Comparison of ENCODE assay signal across 1 cellular context in the genomic region with DNA sequence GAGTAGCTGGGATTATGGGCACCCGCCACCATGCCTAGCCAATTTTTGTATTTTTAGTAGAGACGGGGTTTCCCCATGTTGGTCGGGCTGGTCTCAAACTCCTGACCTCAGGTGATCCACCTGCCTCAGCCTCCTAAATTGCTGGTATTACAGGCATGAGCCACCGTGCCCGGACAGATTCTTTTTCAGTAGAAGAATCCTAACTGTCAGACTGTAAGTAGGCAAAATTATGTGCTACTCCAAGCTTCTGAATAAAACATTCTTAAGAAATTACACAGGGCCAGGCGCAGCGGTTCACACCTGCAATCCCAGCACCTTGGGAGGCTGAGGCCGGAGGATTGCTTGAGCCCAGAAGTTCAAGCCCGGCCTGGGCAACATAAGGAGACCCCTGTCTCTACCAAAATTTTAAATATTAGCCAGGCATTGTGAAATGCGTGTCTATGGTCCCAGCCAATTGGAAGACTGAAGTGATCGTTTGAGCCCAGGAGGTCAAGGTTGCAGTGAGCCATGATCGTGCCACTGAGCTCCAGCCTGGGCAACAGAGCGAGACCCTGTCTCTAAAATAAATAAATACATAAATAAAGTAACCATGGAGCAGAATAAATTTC.
TF ChIP-seq lines count a peak whose summit lies in the region.

No MANE protein-coding gene starts in this region.

TF ChIP-seq in HepG2, 621 proteins besides CTCF, POLR2A, EP300 and RAD21 (continued from another document and continues in another):
- TF ChIP-seq, protein P1, sequence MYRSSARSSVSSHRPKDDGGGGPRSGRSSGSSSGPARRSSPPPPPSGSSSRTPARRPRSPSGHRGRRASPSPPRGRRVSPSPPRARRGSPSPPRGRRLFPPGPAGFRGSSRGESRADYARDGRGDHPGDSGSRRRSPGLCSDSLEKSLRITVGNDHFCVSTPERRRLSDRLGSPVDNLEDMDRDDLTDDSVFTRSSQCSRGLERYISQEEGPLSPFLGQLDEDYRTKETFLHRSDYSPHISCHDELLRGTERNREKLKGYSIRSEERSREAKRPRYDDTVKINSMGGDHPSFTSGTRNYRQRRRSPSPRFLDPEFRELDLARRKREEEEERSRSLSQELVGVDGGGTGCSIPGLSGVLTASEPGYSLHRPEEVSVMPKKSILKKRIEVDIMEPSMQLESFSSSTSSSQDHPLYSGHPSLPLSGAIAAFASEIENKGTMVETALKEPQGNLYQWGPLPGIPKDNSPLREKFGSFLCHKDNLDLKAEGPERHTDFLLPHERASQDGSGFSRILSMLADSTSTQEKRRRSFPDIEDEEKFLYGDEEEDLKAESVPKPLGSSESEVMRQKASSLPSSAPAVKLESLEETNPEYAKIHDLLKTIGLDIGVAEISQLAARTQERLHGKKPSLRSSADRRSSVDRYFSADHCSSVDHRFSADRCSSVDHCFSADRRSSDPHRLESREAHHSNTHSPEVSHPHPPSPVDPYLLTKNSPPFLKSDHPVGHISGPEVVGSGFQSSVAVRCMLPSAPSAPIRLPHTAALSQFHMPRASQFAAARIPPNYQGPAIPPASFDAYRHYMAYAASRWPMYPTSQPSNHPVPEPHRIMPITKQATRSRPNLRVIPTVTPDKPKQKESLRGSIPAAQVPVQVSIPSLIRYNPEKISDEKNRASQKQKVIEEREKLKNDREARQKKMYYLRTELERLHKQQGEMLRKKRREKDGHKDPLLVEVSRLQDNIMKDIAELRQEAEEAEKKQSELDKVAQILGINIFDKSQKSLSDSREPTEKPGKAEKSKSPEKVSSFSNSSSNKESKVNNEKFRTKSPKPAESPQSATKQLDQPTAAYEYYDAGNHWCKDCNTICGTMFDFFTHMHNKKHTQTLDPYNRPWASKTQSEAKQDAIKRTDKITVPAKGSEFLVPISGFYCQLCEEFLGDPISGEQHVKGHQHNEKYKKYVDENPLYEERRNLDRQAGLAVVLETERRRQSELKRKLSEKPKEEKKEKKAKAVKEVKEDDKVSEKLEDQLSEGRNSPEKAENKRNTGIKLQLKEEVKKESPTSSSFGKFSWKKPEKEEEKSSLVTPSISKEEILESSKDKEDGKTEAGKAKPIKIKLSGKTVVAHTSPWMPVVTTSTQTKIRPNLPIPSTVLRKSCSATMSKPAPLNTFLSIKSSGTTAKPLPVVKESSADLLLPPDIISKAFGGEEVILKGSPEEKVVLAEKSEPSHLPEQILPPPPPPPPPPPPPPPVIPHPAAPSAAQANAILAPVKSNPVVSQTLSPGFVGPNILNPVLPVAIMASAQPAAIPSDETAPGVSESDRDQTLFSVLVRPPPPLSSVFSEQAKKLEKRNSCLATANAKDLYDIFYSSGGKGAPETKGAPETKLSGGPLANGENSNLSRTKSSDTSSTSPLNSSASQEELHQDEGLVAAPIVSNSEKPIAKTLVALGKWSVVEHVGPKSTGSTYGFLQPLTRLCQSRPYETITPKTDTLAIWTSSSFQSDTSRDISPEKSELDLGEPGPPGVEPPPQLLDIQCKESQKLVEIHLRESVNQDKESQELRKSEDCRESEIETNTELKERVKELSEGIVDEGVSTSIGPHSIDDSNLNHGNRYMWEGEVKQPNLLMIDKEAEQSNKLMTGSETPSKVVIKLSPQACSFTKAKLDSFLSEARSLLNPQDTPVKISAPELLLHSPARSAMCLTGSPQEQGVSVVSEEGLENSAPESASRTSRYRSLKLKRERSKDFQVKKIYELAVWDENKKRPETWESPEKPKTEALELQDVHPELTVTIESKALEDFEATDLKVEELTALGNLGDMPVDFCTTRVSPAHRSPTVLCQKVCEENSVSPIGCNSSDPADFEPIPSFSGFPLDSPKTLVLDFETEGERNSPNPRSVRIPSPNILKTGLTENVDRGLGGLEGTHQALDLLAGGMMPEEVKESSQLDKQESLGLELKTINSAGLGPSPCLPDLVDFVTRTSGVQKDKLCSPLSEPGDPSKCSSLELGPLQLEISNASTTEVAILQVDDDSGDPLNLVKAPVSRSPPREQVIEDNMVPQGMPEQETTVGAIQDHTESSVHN (CRISPR knock-in tag; IDR thresholded peaks at IDR 0.05) = no peak
- TF ChIP-seq, protein P2, sequence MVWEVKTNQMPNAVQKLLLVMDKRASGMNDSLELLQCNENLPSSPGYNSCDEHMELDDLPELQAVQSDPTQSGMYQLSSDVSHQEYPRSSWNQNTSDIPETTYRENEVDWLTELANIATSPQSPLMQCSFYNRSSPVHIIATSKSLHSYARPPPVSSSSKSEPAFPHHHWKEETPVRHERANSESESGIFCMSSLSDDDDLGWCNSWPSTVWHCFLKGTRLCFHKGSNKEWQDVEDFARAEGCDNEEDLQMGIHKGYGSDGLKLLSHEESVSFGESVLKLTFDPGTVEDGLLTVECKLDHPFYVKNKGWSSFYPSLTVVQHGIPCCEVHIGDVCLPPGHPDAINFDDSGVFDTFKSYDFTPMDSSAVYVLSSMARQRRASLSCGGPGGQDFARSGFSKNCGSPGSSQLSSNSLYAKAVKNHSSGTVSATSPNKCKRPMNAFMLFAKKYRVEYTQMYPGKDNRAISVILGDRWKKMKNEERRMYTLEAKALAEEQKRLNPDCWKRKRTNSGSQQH (CRISPR knock-in tag; IDR thresholded peaks at IDR 0.05; ENCODE audit: low read depth) = no peak
- TF ChIP-seq ISX (CRISPR knock-in tag; conservative IDR thresholded peaks at IDR 0.05) (no peak), ZNF510 (CRISPR knock-in tag; IDR thresholded peaks at IDR 0.05; ENCODE audit: low read depth) (no peak), GATAD2A (CRISPR knock-in tag; IDR thresholded peaks at IDR 0.05) (0 out of 2 replicates have a peak, but pooled peaks have one; percentile 15), ZSCAN31 (CRISPR knock-in tag; IDR thresholded peaks at IDR 0.05; ENCODE audit: low read depth) (no peak), DPF2 (CRISPR knock-in tag; IDR thresholded peaks at IDR 0.05; ENCODE audit: borderline replicate concordance, low read depth) (no peak), TOPORS (CRISPR knock-in tag; IDR thresholded peaks at IDR 0.05) (no peak), CBX1 (IDR thresholded peaks at IDR 0.05; ENCODE audit: low read depth) (no peak), JARID2 (CRISPR knock-in tag; IDR thresholded peaks at IDR 0.05; ENCODE audit: insufficient replicate concordance) (no peak), ZSCAN22 (CRISPR knock-in tag; IDR thresholded peaks at IDR 0.05) (no peak), SMARCC2 (IDR thresholded peaks at IDR 0.05) (no peak), NKX3-1 (CRISPR knock-in tag; IDR thresholded peaks at IDR 0.05) (no peak), ELF4 (CRISPR knock-in tag; IDR thresholded peaks at IDR 0.05; ENCODE audit: borderline replicate concordance) (no peak), CCAR2 (optimal IDR thresholded peaks at IDR 0.05; ENCODE audit: low read depth, low read length) (no peak), CEBPG (CRISPR knock-in tag; IDR thresholded peaks at IDR 0.05) (peak; percentile 54), KAT8 (CRISPR knock-in tag; IDR thresholded peaks at IDR 0.05) (no peak), ZNF260 (CRISPR knock-in tag; IDR thresholded peaks at IDR 0.05; ENCODE audit: borderline replicate concordance, low read depth) (no peak), MED1 (CRISPR knock-in tag; IDR thresholded peaks at IDR 0.05) (peak; percentile 55; the same call in 1 of the 2 replicates), KLF12 (CRISPR knock-in tag; IDR thresholded peaks at IDR 0.05; ENCODE audit: borderline replicate concordance) (no peak), ZBTB3 (CRISPR knock-in tag; IDR thresholded peaks at IDR 0.05; ENCODE audit: borderline replicate concordance, low read depth) (no peak), ZNF563 (CRISPR knock-in tag; IDR thresholded peaks at IDR 0.05) (no peak), ZNF724P (CRISPR knock-in tag; IDR thresholded peaks at IDR 0.05; ENCODE audit: borderline replicate concordance) (no peak), NR2F1 (CRISPR knock-in tag; IDR thresholded peaks at IDR 0.05) (peak; percentile 46 to 64; a peak in 2 of 4 replicates)
- TF ChIP-seq, protein P3, sequence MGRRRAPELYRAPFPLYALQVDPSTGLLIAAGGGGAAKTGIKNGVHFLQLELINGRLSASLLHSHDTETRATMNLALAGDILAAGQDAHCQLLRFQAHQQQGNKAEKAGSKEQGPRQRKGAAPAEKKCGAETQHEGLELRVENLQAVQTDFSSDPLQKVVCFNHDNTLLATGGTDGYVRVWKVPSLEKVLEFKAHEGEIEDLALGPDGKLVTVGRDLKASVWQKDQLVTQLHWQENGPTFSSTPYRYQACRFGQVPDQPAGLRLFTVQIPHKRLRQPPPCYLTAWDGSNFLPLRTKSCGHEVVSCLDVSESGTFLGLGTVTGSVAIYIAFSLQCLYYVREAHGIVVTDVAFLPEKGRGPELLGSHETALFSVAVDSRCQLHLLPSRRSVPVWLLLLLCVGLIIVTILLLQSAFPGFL (CRISPR knock-in tag; IDR thresholded peaks at IDR 0.05) = no peak
- TF ChIP-seq, protein P4, sequence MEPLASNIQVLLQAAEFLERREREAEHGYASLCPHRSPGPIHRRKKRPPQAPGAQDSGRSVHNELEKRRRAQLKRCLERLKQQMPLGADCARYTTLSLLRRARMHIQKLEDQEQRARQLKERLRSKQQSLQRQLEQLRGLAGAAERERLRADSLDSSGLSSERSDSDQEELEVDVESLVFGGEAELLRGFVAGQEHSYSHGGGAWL (CRISPR knock-in tag; IDR thresholded peaks at IDR 0.05) = no peak
- TF ChIP-seq, protein P5, sequence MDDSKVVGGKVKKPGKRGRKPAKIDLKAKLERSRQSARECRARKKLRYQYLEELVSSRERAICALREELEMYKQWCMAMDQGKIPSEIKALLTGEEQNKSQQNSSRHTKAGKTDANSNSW (CRISPR knock-in tag; IDR thresholded peaks at IDR 0.05; ENCODE audit: borderline replicate concordance) = no peak
- TF ChIP-seq, protein P6, sequence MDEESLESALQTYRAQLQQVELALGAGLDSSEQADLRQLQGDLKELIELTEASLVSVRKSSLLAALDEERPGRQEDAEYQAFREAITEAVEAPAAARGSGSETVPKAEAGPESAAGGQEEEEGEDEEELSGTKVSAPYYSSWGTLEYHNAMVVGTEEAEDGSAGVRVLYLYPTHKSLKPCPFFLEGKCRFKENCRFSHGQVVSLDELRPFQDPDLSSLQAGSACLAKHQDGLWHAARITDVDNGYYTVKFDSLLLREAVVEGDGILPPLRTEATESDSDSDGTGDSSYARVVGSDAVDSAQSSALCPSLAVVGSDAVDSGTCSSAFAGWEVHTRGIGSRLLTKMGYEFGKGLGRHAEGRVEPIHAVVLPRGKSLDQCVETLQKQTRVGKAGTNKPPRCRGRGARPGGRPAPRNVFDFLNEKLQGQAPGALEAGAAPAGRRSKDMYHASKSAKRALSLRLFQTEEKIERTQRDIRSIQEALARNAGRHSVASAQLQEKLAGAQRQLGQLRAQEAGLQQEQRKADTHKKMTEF (CRISPR knock-in tag; IDR thresholded peaks at IDR 0.05) = no peak
- TF ChIP-seq, protein P7, sequence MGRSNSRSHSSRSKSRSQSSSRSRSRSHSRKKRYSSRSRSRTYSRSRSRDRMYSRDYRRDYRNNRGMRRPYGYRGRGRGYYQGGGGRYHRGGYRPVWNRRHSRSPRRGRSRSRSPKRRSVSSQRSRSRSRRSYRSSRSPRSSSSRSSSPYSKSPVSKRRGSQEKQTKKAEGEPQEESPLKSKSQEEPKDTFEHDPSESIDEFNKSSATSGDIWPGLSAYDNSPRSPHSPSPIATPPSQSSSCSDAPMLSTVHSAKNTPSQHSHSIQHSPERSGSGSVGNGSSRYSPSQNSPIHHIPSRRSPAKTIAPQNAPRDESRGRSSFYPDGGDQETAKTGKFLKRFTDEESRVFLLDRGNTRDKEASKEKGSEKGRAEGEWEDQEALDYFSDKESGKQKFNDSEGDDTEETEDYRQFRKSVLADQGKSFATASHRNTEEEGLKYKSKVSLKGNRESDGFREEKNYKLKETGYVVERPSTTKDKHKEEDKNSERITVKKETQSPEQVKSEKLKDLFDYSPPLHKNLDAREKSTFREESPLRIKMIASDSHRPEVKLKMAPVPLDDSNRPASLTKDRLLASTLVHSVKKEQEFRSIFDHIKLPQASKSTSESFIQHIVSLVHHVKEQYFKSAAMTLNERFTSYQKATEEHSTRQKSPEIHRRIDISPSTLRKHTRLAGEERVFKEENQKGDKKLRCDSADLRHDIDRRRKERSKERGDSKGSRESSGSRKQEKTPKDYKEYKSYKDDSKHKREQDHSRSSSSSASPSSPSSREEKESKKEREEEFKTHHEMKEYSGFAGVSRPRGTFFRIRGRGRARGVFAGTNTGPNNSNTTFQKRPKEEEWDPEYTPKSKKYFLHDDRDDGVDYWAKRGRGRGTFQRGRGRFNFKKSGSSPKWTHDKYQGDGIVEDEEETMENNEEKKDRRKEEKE (IDR thresholded peaks at IDR 0.05) = no peak
- TF ChIP-seq, protein P8, sequence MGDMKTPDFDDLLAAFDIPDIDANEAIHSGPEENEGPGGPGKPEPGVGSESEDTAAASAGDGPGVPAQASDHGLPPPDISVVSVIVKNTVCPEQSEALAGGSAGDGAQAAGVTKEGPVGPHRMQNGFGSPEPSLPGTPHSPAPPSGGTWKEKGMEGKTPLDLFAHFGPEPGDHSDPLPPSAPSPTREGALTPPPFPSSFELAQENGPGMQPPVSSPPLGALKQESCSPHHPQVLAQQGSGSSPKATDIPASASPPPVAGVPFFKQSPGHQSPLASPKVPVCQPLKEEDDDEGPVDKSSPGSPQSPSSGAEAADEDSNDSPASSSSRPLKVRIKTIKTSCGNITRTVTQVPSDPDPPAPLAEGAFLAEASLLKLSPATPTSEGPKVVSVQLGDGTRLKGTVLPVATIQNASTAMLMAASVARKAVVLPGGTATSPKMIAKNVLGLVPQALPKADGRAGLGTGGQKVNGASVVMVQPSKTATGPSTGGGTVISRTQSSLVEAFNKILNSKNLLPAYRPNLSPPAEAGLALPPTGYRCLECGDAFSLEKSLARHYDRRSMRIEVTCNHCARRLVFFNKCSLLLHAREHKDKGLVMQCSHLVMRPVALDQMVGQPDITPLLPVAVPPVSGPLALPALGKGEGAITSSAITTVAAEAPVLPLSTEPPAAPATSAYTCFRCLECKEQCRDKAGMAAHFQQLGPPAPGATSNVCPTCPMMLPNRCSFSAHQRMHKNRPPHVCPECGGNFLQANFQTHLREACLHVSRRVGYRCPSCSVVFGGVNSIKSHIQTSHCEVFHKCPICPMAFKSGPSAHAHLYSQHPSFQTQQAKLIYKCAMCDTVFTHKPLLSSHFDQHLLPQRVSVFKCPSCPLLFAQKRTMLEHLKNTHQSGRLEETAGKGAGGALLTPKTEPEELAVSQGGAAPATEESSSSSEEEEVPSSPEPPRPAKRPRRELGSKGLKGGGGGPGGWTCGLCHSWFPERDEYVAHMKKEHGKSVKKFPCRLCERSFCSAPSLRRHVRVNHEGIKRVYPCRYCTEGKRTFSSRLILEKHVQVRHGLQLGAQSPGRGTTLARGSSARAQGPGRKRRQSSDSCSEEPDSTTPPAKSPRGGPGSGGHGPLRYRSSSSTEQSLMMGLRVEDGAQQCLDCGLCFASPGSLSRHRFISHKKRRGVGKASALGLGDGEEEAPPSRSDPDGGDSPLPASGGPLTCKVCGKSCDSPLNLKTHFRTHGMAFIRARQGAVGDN (CRISPR knock-in tag; IDR thresholded peaks at IDR 0.05) = peak; percentile 28
